Comparison of ENCODE assay signal across 33 cellular contexts in the genomic region with DNA sequence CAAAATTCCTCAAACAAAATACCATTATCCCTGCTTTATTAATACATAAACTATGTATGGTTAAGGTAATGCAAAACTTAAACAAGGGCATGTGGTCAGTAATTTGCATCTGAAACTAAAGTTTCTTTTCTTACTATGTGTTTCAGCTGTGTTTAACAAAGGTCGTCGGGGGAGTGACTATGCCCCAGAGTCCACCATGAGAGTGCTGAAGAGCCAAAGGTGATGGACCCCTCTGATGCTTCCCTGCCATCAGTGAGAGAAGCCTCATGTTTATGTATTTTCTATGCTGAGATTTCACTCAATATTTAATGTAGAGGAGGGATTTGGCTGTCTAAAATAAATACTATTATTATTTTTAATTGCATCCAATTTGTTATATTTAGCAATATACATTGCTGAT.
"Had no signal": no experiment of that assay in that cellular context is flagged by ENCODE, and none has a peak within 500 bp of the region (broad histone marks: within the 10 kb centered on the region; RNA-seq: fewer than 3 reads in every experiment).

No MANE protein-coding gene starts in this region.

- H3K4me3 ChIP-seq: PC-9, SJCRH30, SK-N-MC had no signal

- H3K9me3 ChIP-seq: SJCRH30 had no signal

- H2AFZ ChIP-seq: PC-9 had no signal

- FAIRE-seq: RCC 7860 had no signal

- H3K36me3 ChIP-seq: SJCRH30 had no signal

- H3K4me2 ChIP-seq: PC-9 had no signal

- DNase-seq: Karpas-422, MM.1S, NCI-H1048, NCI-H1092 treated with DMSO at 0.1 percent for 48 hours, NCI-H1105 treated with DMSO at 0.1 percent for 48 hours, NCI-H1417, NCI-H1436, NCI-H146, NCI-H1694, NCI-H187, NCI-H1930, NCI-H2029 treated with DMSO at 0.1 percent for 48 hours, NCI-H2081 treated with DMSO at 0.1 percent for 48 hours, NCI-H2107, NCI-H2171, NCI-H226, NCI-H446 treated with DMSO at 0.1 percent for 48 hours, NCI-H510A, NCI-H524, NCI-H526, NCI-H69, NCI-H748 treated with DMSO at 0.1 percent for 48 hours, NCI-H82, PC-9, SHP77, SIG-M5, SJCRH30 had no signal

- H3K27me3 ChIP-seq: SJCRH30 had no signal

- H3K27ac ChIP-seq: PC-9, RWPE1, SJCRH30, SK-N-MC had no signal

- ATAC-seq: Panc1, Right ventricle myocardium inferior, SK-N-SH treated with all-trans-retinoic acid at 6 μM for 48 hours had no signal

- H3K4me1 ChIP-seq: SJCRH30 had no signal
